Comparison of ENCODE assay signal across 16 cellular contexts in genomic region chr10:79219276-79219957, GRCh38.
DNase-seq lines count a peak whose midpoint lies in the region; TF ChIP-seq lines count a peak whose summit lies in the region.
"Had no signal": no experiment of that assay in that cellular context is flagged by ENCODE, and none has a peak within 500 bp of the region (broad histone marks: within the 10 kb centered on the region; RNA-seq: fewer than 3 reads in every experiment).

No MANE protein-coding gene starts in this region.

- TF ChIP-seq POLR2A in adrenal gland (IDR thresholded peaks at IDR 0.05) (no peak), ovary (IDR thresholded peaks at IDR 0.05) (no peak)

- H3K27me3 ChIP-seq in adrenal gland (no peaks in the 10 kb centered on the region), cardiac muscle cell (no peaks in the 10 kb centered on the region), ovary (no peaks in the 10 kb centered on the region)
- H3K27me3 ChIP-seq: body of pancreas had no signal

- no peak for TF ChIP-seq EP300 in ovary (IDR thresholded peaks at IDR 0.05)

- H3K4me1 ChIP-seq in adrenal gland (replicated peaks in 1 of 2), result peaks cover 32 to 52% of the 10 kb centered on the region in 2 donors
- peaks cover 48% of the 10 kb centered on the region for H3K4me1 ChIP-seq in cardiac muscle cell (ENCODE audit: low read depth)
- H3K4me1 ChIP-seq in ovary (ENCODE audit: insufficient read depth), result peaks cover 41% of the 10 kb centered on the region

- H3K27ac ChIP-seq in adrenal gland (peak overlapping the region in 3 of 5 donors; percentile 83 to 93 (median 91)), cardiac muscle cell (peak overlapping the region; percentile 99), ovary (peak overlapping the region; percentile 5 to 74)
- H3K27ac ChIP-seq: thoracic aorta had no signal

- WGBS in adrenal gland, 4 donors, result 66 to 88% (median 72%) methylated on average over 3 to 4 of the region's 4 CpGs
- whole genome bisulfite sequencing in ovary, 3 donors, result 75 to 80% (median 80%) methylated on average over 4 of the region's 4 CpGs

- intact Hi-C loops in adrenal gland (cut with DNase I) (no loop called here), ovary (cut with DNase I) (no loop called here)

- peaks cover 0 to 35% of the 10 kb centered on the region in 2 donors for H3K36me3 ChIP-seq in adrenal gland (replicated peaks in 1 of 2)
- H3K36me3 ChIP-seq in cardiac muscle cell, result peaks cover 31% of the 10 kb centered on the region
- H3K36me3 ChIP-seq in ovary, result no peaks in the 10 kb centered on the region

- no peak overlapping the region for H3K4me3 ChIP-seq in adrenal gland
- no peak overlapping the region for H3K4me3 ChIP-seq in cardiac muscle cell
- no peak overlapping the region for H3K4me3 ChIP-seq in ovary
- H3K4me3 ChIP-seq: body of pancreas, thoracic aorta had no signal

- TF ChIP-seq CTCF in adrenal gland (IDR thresholded peaks at IDR 0.05) (no peak), cardiac muscle cell (IDR thresholded peaks at IDR 0.05; ENCODE audit: low read depth, low read length) (no peak), ovary (IDR thresholded peaks at IDR 0.05) (no peak)

- no peaks in the 10 kb centered on the region for H3K9me3 ChIP-seq in adrenal gland (replicated peaks in 1 of 3)
- no peaks in the 10 kb centered on the region for H3K9me3 ChIP-seq in cardiac muscle cell (ENCODE audit: low read depth)
- H3K9me3 ChIP-seq in ovary, result no peaks in the 10 kb centered on the region
- H3K9me3 ChIP-seq: body of pancreas, thoracic aorta had no signal

- peak; percentile 42 for DNase-seq in AG20443 (ENCODE audit: low spot score)
- DNase-seq in adrenal gland, result peak in 2 of 7 donors; percentile 62 to 67
- DNase-seq in cardiac muscle cell (ENCODE audit: low read depth in 1 of 2, low spot score in 1 of 2), result peak in 1 of 2 donors; percentile 32
- peak in 3 of 5 donors; percentile 56 to 72 (median 62) for DNase-seq in ovary
- DNase-seq in T-helper 9 cell, result no peak
- DNase-seq in NCI-H1092 treated with DMSO at 0.1 percent for 48 hours (lab: John Stamatoyannopoulos, UW), result no peak
- no peak for DNase-seq in DMS79 treated with DMSO at 0.1 percent for 48 hours (lab: John Stamatoyannopoulos, UW)
- no peak for DNase-seq in stimulated activated CD4-positive, alpha-beta T cell treated with anti-CD3 and anti-CD28 coated beads, Interleukin-15, amount 100 ng/mL, for 24 hours
- DNase-seq: activated CD4-positive, CD25-positive, alpha-beta regulatory T cell treated with anti-CD3 and anti-CD28 coated beads, Interleukin-2, amount 50 U/mL, for 72 hours; body of pancreas; effector CD4-positive, alpha-beta T cell; Karpas-422; NCI-H1694; NCI-H524 treated with DMSO at 0.1 percent for 48 hours; T-helper 1 cell had no signal

Comparison
In these comparisons a context has a peak if more than half of its experiments do, and no peak if none do; other contexts are left out.
1. DNase-seq: peak in AG20443 (single experiment) and ovary (3 of 5); none in T-helper 9 cell (single experiment), NCI-H1092 treated with DMSO at 0.1 percent for 48 hours (single experiment), DMS79 treated with DMSO at 0.1 percent for 48 hours (single experiment) and stimulated activated CD4-positive, alpha-beta T cell treated with anti-CD3 and anti-CD28 coated beads, Interleukin-15, amount 100 ng/mL, for 24 hours (single experiment).
2. H3K27ac ChIP-seq: peak in every context shown above with its lines; median percentile 99 in cardiac muscle cell; 91 in adrenal gland; 40 in ovary.